Comparison of ENCODE assay signal across 1 cellular context in the genomic region with DNA sequence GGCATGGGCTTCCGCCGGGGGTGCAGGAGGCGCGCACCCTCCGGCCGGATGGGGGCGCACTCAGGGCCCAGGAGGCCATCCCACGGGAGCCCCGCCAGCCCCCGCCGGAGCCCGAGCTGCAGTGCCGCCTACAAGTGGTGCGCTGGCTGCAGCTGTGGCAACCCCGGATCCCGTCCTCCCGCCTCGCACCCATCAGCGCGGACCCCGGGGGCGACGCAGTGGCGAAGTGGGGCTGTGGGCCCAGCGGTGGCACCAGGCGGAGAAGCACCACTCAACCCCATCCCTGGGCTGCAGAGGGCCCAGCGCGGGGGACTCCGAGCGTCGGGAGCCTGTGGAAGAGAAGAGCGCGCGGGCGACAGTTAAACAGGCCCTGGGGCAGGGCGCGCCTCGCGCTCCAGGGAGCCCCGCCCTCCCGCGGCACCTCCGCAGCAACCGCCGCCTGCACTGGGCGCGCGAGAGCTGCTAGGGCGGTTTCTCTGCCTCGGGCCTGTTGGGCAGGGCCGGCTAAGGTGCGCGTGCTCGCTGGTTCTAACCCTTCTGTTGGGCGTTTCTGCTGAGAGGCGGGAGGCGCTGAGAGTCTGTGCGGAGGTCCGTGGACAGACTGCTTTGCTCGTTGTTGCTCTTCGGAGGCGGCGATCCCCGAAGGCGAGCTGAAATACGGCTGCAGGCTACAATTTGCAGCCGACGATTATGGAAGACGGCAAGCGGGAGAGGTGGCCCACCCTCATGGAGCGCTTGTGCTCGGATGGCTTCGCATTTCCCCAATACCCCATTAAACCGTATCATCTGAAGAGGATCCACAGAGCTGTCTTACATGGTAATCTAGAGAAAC.
TF ChIP-seq lines count a peak whose summit lies in the region.

Gene ANKRD36 (plus strand): TSS at position 104 of the 832 bp plus-strand sequence. CDS start 587 bp downstream, at position 691.

TF ChIP-seq in HEK293, 187 proteins besides CTCF, POLR2A, EP300 and RAD21 (continued from another document):
- TF ChIP-seq, protein P1, sequence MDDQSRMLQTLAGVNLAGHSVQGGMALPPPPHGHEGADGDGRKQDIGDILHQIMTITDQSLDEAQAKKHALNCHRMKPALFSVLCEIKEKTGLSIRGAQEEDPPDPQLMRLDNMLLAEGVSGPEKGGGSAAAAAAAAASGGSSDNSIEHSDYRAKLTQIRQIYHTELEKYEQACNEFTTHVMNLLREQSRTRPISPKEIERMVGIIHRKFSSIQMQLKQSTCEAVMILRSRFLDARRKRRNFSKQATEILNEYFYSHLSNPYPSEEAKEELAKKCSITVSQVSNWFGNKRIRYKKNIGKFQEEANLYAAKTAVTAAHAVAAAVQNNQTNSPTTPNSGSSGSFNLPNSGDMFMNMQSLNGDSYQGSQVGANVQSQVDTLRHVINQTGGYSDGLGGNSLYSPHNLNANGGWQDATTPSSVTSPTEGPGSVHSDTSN (CRISPR knock-in tag; IDR thresholded peaks at IDR 0.05) = 0 out of 2 replicates have a peak, but pooled peaks have one; percentile 63
- TF ChIP-seq, protein P2, sequence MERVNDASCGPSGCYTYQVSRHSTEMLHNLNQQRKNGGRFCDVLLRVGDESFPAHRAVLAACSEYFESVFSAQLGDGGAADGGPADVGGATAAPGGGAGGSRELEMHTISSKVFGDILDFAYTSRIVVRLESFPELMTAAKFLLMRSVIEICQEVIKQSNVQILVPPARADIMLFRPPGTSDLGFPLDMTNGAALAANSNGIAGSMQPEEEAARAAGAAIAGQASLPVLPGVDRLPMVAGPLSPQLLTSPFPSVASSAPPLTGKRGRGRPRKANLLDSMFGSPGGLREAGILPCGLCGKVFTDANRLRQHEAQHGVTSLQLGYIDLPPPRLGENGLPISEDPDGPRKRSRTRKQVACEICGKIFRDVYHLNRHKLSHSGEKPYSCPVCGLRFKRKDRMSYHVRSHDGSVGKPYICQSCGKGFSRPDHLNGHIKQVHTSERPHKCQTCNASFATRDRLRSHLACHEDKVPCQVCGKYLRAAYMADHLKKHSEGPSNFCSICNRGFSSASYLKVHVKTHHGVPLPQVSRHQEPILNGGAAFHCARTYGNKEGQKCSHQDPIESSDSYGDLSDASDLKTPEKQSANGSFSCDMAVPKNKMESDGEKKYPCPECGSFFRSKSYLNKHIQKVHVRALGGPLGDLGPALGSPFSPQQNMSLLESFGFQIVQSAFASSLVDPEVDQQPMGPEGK (tag by site-specific recombination; IDR thresholded peaks at IDR 0.05) = peak; percentile 87
- peak; percentile 73 for TF ChIP-seq EGR2 (tag by site-specific recombination; IDR thresholded peaks at IDR 0.05; ENCODE audit: low read depth)
- TF ChIP-seq PRDM4 (tag by site-specific recombination; IDR thresholded peaks at IDR 0.05) = peak; percentile 55; the same call in 1 of the 2 replicates
- TF ChIP-seq ZEB2 (tag by site-specific recombination; IDR thresholded peaks at IDR 0.05) = peak; percentile 82
TF ChIP-seq in HEK293: peak in this region for 45; not testable (repeated sequence) for 142.
